Comparison of ENCODE assay signal across 21 cellular contexts in the genomic region with DNA sequence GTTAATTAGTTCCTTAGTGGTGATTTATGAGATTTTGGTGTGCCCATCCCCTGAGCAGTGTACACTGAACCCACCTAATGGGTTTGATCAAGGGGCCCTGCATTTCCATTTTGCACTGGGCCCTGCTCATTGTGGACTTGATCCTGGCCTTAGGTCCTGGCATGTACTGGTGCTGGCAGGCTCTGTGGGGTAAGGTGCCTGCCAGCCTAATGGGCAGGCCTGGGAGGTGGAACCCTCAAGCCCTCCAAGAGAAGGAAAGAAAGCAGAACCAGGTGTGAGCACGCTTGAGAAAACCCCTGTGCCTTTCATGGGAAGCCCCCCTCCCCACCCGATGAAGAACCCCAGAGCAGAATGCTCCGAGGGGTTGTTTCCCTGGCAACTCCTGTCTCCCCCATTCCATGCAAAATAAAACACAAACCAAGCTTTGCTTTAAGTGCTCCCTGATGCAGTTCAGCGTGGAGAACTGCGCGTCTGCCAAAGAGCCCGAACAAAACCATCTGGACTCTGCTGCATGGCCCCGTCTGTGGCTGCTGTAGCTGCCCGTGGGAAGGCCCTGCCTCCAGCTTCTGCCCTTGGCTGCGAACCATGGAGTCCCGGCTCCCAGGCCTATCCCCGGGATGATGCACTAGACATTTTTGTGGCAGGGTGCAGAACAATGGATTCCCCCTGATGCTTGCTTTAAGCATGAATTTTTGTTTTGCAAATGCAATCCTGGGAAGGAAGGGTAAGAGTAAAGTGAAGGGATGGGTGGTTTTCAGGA.
DNase-seq lines count a peak whose midpoint lies in the region; ATAC-seq and TF ChIP-seq lines count a peak whose summit lies in the region.
"Had no signal": no experiment of that assay in that cellular context is flagged by ENCODE, and none has a peak within 500 bp of the region (broad histone marks: within the 10 kb centered on the region; RNA-seq: fewer than 3 reads in every experiment).

No MANE protein-coding gene starts in this region.

- ATAC-seq in Right ventricle myocardium superior (ENCODE audit: poor library complexity) = no peak
- ATAC-seq: activated CD8-positive, alpha-beta T cell treated with anti-CD3 and anti-CD28 coated beads for 36 hours; activated T-cell treated with anti-CD3 and anti-CD28 coated beads, Interleukin-2, amount 50 U/mL, for 72 hours; CD8-positive, alpha-beta T cell; sciatic nerve; T-cell had no signal

- no peak overlapping the region for H3K4me3 Mint-ChIP-seq in CD14-positive monocyte
- H3K4me3 Mint-ChIP-seq: activated CD8-positive, alpha-beta T cell treated with anti-CD3 and anti-CD28 coated beads for 36 hours; activated T-cell treated with anti-CD3 and anti-CD28 coated beads, Interleukin-2, amount 50 U/mL, for 72 hours; CD8-positive, alpha-beta T cell; central memory CD8-positive, alpha-beta T cell; T-cell had no signal

- no peak for TF ChIP-seq CTCF in CD14-positive monocyte (IDR thresholded peaks at IDR 0.05)

- peaks cover 42% of the 10 kb centered on the region for H3K4me1 Mint-ChIP-seq in CD14-positive monocyte

- intact Hi-C loops in Right ventricle myocardium superior (cut with DNase I) (loop anchor here (5.0 to 10.0 kb wide), 2 partner anchors 38 to 65 kb away; no protein-coding TSS in a partner anchor), cardiac septum (cut with DNase I) (loop anchor here (5.0 kb wide), 1 partner anchor 67 kb away; no protein-coding TSS in a partner anchor), CD14-positive monocyte (cut with micrococcal nuclease) (loop anchor here in 1 of 2 donors (5.0 kb wide), 1 partner anchor 162 kb away; no protein-coding TSS in a partner anchor)

- no peaks in the 10 kb centered on the region for H3K36me3 Mint-ChIP-seq in CD14-positive monocyte
- H3K36me3 Mint-ChIP-seq: CD8-positive, alpha-beta T cell; T-cell had no signal

- peaks cover 5 to 25% (median 10%) of the 10 kb centered on the region in 3 donors for H3K27me3 Mint-ChIP-seq in CD14-positive monocyte (ENCODE audit: low read depth in 3 of 3)

- DNase-seq in Right ventricle myocardium superior (peak; percentile 59), cardiac septum (ENCODE audit: low spot score) (no peak), cerebellum (ENCODE audit: low spot score) (peak; percentile 29), midbrain (lab: John Stamatoyannopoulos, UW) (peak; percentile 18), NCI-H774 (lab: John Stamatoyannopoulos, UW) (no peak), CD14-positive monocyte (ENCODE audit: low spot score) (no peak), NCI-H2171 (lab: John Stamatoyannopoulos, UW) (no peak), NCI-H1436 (lab: John Stamatoyannopoulos, UW) (no peak)
- DNase-seq: 8988T; activated CD8-positive, alpha-beta T cell treated with anti-CD3 and anti-CD28 coated beads for 36 hours; activated T-cell treated with anti-CD3 and anti-CD28 coated beads, Interleukin-2, amount 50 U/mL, for 72 hours; CD8-positive, alpha-beta T cell; GDM1; mammary epithelial cell; NCI-H1092; NK-92 treated with Interleukin-12 subunit alpha and Interleukin-12 subunit beta, amount 100 ng/mL, for 24 hours; stimulated activated CD4-positive, alpha-beta T cell treated with anti-CD3 and anti-CD28 coated beads, Interleukin-4, amount 100 ng/mL, for 4 hours; T-cell had no signal

- no peaks in the 10 kb centered on the region for H3K9me3 Mint-ChIP-seq in CD14-positive monocyte
- H3K9me3 Mint-ChIP-seq: activated CD8-positive, alpha-beta T cell treated with anti-CD3 and anti-CD28 coated beads for 36 hours; activated T-cell treated with anti-CD3 and anti-CD28 coated beads, Interleukin-2, amount 50 U/mL, for 72 hours; CD8-positive, alpha-beta T cell; central memory CD8-positive, alpha-beta T cell; neural crest cell; T-cell had no signal

- peak overlapping the region in 1 of 7 donors; percentile 66 for H3K27ac Mint-ChIP-seq in CD14-positive monocyte
- H3K27ac Mint-ChIP-seq: activated CD8-positive, alpha-beta T cell treated with anti-CD3 and anti-CD28 coated beads for 36 hours; activated T-cell treated with anti-CD3 and anti-CD28 coated beads, Interleukin-2, amount 50 U/mL, for 72 hours; CD8-positive, alpha-beta T cell; T-cell had no signal

Comparison
In these comparisons a context has a peak if more than half of its experiments do, and no peak if none do; other contexts are left out.
1. DNase-seq: peak in Right ventricle myocardium superior (single experiment), cerebellum (single experiment) and midbrain (single experiment); none in cardiac septum (single experiment), NCI-H774 (single experiment), CD14-positive monocyte (single experiment), NCI-H2171 (single experiment) and NCI-H1436 (single experiment).